ENCODE assay signal across 15 cellular contexts in the genomic region with DNA sequence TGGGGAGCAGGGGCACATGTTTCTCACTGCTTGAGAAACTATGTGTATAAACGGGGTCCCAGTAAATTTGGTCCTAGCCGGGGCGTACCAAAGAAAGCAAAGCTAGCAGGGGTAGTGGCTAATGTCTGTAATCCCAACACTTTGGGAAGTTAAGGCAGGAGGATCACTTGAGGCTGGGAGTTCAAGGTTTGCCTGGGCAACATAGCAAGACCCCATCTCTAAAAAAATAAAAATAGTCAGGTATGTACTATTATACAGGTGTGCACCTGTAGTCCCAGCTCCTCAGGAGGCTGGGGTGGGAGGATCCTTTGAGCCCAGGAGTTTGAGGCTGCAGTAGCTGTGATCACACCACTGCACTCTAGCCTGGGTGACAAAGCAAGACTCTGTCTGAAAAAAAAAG.
DNase-seq lines count a peak whose midpoint lies in the region; TF ChIP-seq lines count a peak whose summit lies in the region.
"Had no signal": no experiment of that assay in that cellular context is flagged by ENCODE, and none has a peak within 500 bp of the region (broad histone marks: within the 10 kb centered on the region; RNA-seq: fewer than 3 reads in every experiment).

No MANE protein-coding gene starts in this region.

- H3K36me3 ChIP-seq in HUES64 (ENCODE audit: insufficient read depth, low read length) = peaks cover 20% of the 10 kb centered on the region
- H3K36me3 ChIP-seq in mammary epithelial cell (ENCODE audit: insufficient read depth, low read length) = no peaks in the 10 kb centered on the region
- H3K36me3 ChIP-seq in mesenchymal stem cell (ENCODE audit: control insufficient read depth in 1 of 2, insufficient read depth in 2 of 2, low read depth in 1 of 2, low read length in 2 of 2) = peaks cover 0 to 13% of the 10 kb centered on the region in 2 experiments
- no peaks in the 10 kb centered on the region for H3K36me3 ChIP-seq in thyroid gland
- 0 out of 2 replicates have a peak, but pooled peaks cover 13% of the 10 kb centered on the region for H3K36me3 ChIP-seq in SJCRH30
- H3K36me3 ChIP-seq: colonic mucosa, neutrophil had no signal

- peak overlapping the region; percentile 71 for H2BK5ac ChIP-seq in mesenchymal stem cell (ENCODE audit: low read depth, low read length, poor library complexity, severe bottlenecking)

- dilution Hi-C loops in mammary epithelial cell (cut with HindIII; ENCODE audit: low sequenced_read_pairs) = no loop called here

- H4K20me1 ChIP-seq in mammary epithelial cell (ENCODE audit: insufficient read depth, low read length) = no peaks in the 10 kb centered on the region

- CTCF ChIA-PET in mammary epithelial cell (lab: Charles Lee; ENCODE audit: low non-redundant PET) = interaction anchor here (0.8 to 1.8 kb wide), 2 partner anchors 142 to 390 kb away, joined by 7 to 8 read pairs; partner anchors contain the start of gene PAWR

- no peaks in the 10 kb centered on the region for H3K27me3 ChIP-seq in HUES64 (ENCODE audit: insufficient read depth, low read length)
- no peaks in the 10 kb centered on the region for H3K27me3 ChIP-seq in mammary epithelial cell (ENCODE audit: insufficient read depth, low read length)
- no peaks in the 10 kb centered on the region for H3K27me3 ChIP-seq in mesenchymal stem cell (ENCODE audit: control insufficient read depth in 1 of 2, insufficient read depth in 1 of 2, low read length in 2 of 2)
- H3K27me3 ChIP-seq in thyroid gland = no peaks in the 10 kb centered on the region
- H3K27me3 ChIP-seq in SJCRH30 = no peaks in the 10 kb centered on the region
- H3K27me3 ChIP-seq: colonic mucosa, esophagus muscularis mucosa, neutrophil had no signal

- H3K9me3 Mint-ChIP-seq in immature natural killer cell = no peaks in the 10 kb centered on the region
- H3K9me3 Mint-ChIP-seq in activated T-helper 1 cell treated with anti-CD3 and anti-CD28 coated beads, Interleukin-12 subunit alpha, Interleukin-12 subunit beta, Interleukin-2, Interleukin-4 antibody, amounts not matched to agents 30 ng/mL and 10 ng/mL and 1 ng/mL, durations not matched to agents 14 hours and 24 hours and 36 hours = no peaks in the 10 kb centered on the region
- H3K9me3 Mint-ChIP-seq: activated naive CD8-positive, alpha-beta T cell treated with anti-CD3 and anti-CD28 coated beads, Interleukin-2, amount 50 U/mL, for 24 hours; T-helper 2 cell treated with Interferon-gamma antibody and Interleukin-4, amounts not matched to agents 5 μg/mL and 100 μg/mL, for 36 hours had no signal

- H3K27ac ChIP-seq in HUES64 (ENCODE audit: low read depth, low read length) (peak overlapping the region; percentile 95), mammary epithelial cell (ENCODE audit: insufficient read depth, low read depth, low read length) (peak overlapping the region; percentile 90), mesenchymal stem cell (ENCODE audit: low read length, poor library complexity, severe bottlenecking) (peak overlapping the region; percentile 100), thyroid gland (peak overlapping the region; percentile 89 to 93 (median 91)), SJCRH30 (no peak overlapping the region; the same call in 1 of the 2 replicates)
- H3K27ac ChIP-seq: C4-2B, colonic mucosa, HL-60, neutrophil had no signal

- no peak overlapping the region for H3K27ac Mint-ChIP-seq in immature natural killer cell
- no peak overlapping the region for H3K27ac Mint-ChIP-seq in activated T-helper 1 cell treated with anti-CD3 and anti-CD28 coated beads, Interleukin-12 subunit alpha, Interleukin-12 subunit beta, Interleukin-2, Interleukin-4 antibody, amounts not matched to agents 30 ng/mL and 10 ng/mL and 1 ng/mL, durations not matched to agents 14 hours and 24 hours and 36 hours
- H3K27ac Mint-ChIP-seq: activated naive CD8-positive, alpha-beta T cell treated with anti-CD3 and anti-CD28 coated beads, Interleukin-2, amount 50 U/mL, for 24 hours; T-helper 2 cell treated with Interferon-gamma antibody and Interleukin-4, amounts not matched to agents 5 μg/mL and 100 μg/mL, for 36 hours had no signal

- DNase-seq in mammary epithelial cell = no peak
- no peak for DNase-seq in mesenchymal stem cell
- no peak for DNase-seq in thyroid gland
- DNase-seq in immature natural killer cell = no peak
- no peak for DNase-seq in SJCRH30
- DNase-seq in occipital lobe (lab: John Stamatoyannopoulos, UW) = no peak
- no peak for DNase-seq in activated T-helper 1 cell treated with anti-CD3 and anti-CD28 coated beads, Interleukin-12 subunit alpha, Interleukin-12 subunit beta, Interleukin-2, Interleukin-4 antibody, amounts not matched to agents 30 ng/mL and 10 ng/mL and 1 ng/mL, durations not matched to agents 14 hours and 24 hours and 36 hours (ENCODE audit: low spot score)

- H3K9me3 ChIP-seq in HUES64 (ENCODE audit: insufficient read depth, low read depth, low read length) (no peaks in the 10 kb centered on the region), mammary epithelial cell (replicated peaks; ENCODE audit: insufficient read depth, low read length) (peaks cover 12% of the 10 kb centered on the region), mesenchymal stem cell (ENCODE audit: control insufficient read depth, low read length) (peaks cover 7% of the 10 kb centered on the region), thyroid gland (no peaks in the 10 kb centered on the region), SJCRH30 (replicated peaks) (no peaks in the 10 kb centered on the region)
- H3K9me3 ChIP-seq: colonic mucosa, esophagus muscularis mucosa, neutrophil had no signal

- H3K9ac ChIP-seq in HUES64 (ENCODE audit: low read depth, low read length) (peak overlapping the region; percentile 87), mammary epithelial cell (ENCODE audit: insufficient read depth, low read length) (peak overlapping the region; percentile 53), mesenchymal stem cell (ENCODE audit: low read length) (peak overlapping the region; percentile 30)

- in situ Hi-C loops in mammary epithelial cell (cut with MboI; ENCODE audit: low sequenced_read_pairs in 2 of 2) = loop anchor here in 1 of 2 donors (25.0 kb wide), 1 partner anchor 136 kb away; no protein-coding TSS in a partner anchor

- no peak overlapping the region for H2AFZ ChIP-seq in mammary epithelial cell (ENCODE audit: low read depth, low read length)
- H2AFZ ChIP-seq in mesenchymal stem cell (ENCODE audit: low read depth, low read length) = no peak overlapping the region

- 92% methylated on average over 3 of the region's 3 CpGs for WGBS in HUES64
- WGBS in mammary epithelial cell (ENCODE audit: low coverage, missing lambda C conversion rate) = 83% methylated on average over 3 of the region's 3 CpGs
- WGBS in mesenchymal stem cell = 71% methylated on average over 3 of the region's 3 CpGs
- WGBS in thyroid gland, 2 donors = 84 to 90% methylated on average over 3 of the region's 3 CpGs

- H3K79me1 ChIP-seq in mesenchymal stem cell (replicated peaks; ENCODE audit: low read length, poor library complexity, severe bottlenecking) = peaks cover 6% of the 10 kb centered on the region

- BruUV-seq in mammary epithelial cell (replicated peaks; lab: Mats Ljungman, UMichigan) = no TSS peak

- peaks cover 50% of the 10 kb centered on the region for H3K4me1 ChIP-seq in HUES64 (ENCODE audit: insufficient read depth, low read length)
- H3K4me1 ChIP-seq in mammary epithelial cell (ENCODE audit: insufficient read depth, low read length) = peaks cover 35% of the 10 kb centered on the region
- peaks cover 4% of the 10 kb centered on the region for H3K4me1 ChIP-seq in mesenchymal stem cell (ENCODE audit: control insufficient read depth, insufficient read depth, low read depth, low read length)
- H3K4me1 ChIP-seq in thyroid gland = peaks cover 37 to 55% of the 10 kb centered on the region in 2 donors
- peaks cover 13% of the 10 kb centered on the region; the same call in 1 of the 2 replicates for H3K4me1 ChIP-seq in SJCRH30
- H3K4me1 ChIP-seq: colonic mucosa had no signal

- H3K18ac ChIP-seq in mesenchymal stem cell (ENCODE audit: low read depth in 1 of 2, low read length in 2 of 2) = peak overlapping the region in 1 of 2 experiments; percentile 57

- TF ChIP-seq POLR2A in thyroid gland (IDR thresholded peaks at IDR 0.05) = no peak

- H3K4me2 ChIP-seq in mammary epithelial cell (ENCODE audit: insufficient read depth, low read depth, low read length) (peak overlapping the region; percentile 76), mesenchymal stem cell (ENCODE audit: low read length, poor library complexity, severe bottlenecking) (no peak overlapping the region)

- H2AK5ac ChIP-seq in mesenchymal stem cell (ENCODE audit: low read length, severe bottlenecking) = peak overlapping the region; percentile 97

- intact Hi-C loops in mammary epithelial cell (cut with micrococcal nuclease) = loop anchor here (5.0 kb wide), 1 partner anchor 339 kb away; no protein-coding TSS in a partner anchor
- intact Hi-C loops in thyroid gland (cut with DNase I) = no loop called here
- intact Hi-C loops in activated T-helper 1 cell treated with anti-CD3 and anti-CD28 coated beads, Interleukin-12 subunit alpha, Interleukin-12 subunit beta, Interleukin-2, Interleukin-4 antibody, amounts not matched to agents 30 ng/mL and 10 ng/mL and 1 ng/mL, durations not matched to agents 14 hours and 24 hours and 36 hours (cut with micrococcal nuclease) = loop anchor here (1.0 to 2.0 kb wide), 3 partner anchors 190 to 721 kb away; no protein-coding TSS in a partner anchor

- H3K27me3 Mint-ChIP-seq in immature natural killer cell (ENCODE audit: low read depth in 3 of 3) = peaks cover 0 to 2% (median 0%) of the 10 kb centered on the region in 3 donors
- H3K27me3 Mint-ChIP-seq in activated T-helper 1 cell treated with anti-CD3 and anti-CD28 coated beads, Interleukin-12 subunit alpha, Interleukin-12 subunit beta, Interleukin-2, Interleukin-4 antibody, amounts not matched to agents 30 ng/mL and 10 ng/mL and 1 ng/mL, durations not matched to agents 14 hours and 24 hours and 36 hours (ENCODE audit: insufficient read depth) = no peaks in the 10 kb centered on the region

- H3K4ac ChIP-seq in mesenchymal stem cell (ENCODE audit: low read depth in 1 of 2, low read length in 2 of 2) = peak overlapping the region; percentile 15 to 85

- no peak overlapping the region for H2BK12ac ChIP-seq in mesenchymal stem cell (ENCODE audit: low read length in 2 of 2)

- H3K4me1 Mint-ChIP-seq in immature natural killer cell = no peaks in the 10 kb centered on the region
- no peaks in the 10 kb centered on the region for H3K4me1 Mint-ChIP-seq in activated T-helper 1 cell treated with anti-CD3 and anti-CD28 coated beads, Interleukin-12 subunit alpha, Interleukin-12 subunit beta, Interleukin-2, Interleukin-4 antibody, amounts not matched to agents 30 ng/mL and 10 ng/mL and 1 ng/mL, durations not matched to agents 14 hours and 24 hours and 36 hours (ENCODE audit: low read depth)
- H3K4me1 Mint-ChIP-seq: activated naive CD8-positive, alpha-beta T cell treated with anti-CD3 and anti-CD28 coated beads, Interleukin-2, amount 50 U/mL, for 24 hours had no signal

- H4K8ac ChIP-seq in mesenchymal stem cell (ENCODE audit: low read length) = no peak overlapping the region

- H2BK15ac ChIP-seq in mesenchymal stem cell (ENCODE audit: low read depth, poor library complexity, severe bottlenecking) = no peak overlapping the region

- H4K91ac ChIP-seq in mesenchymal stem cell (ENCODE audit: low read length) = no peak overlapping the region

- peak overlapping the region; percentile 29 for H2BK120ac ChIP-seq in mesenchymal stem cell (ENCODE audit: low read depth, low read length)

- H3K23ac ChIP-seq in mesenchymal stem cell (ENCODE audit: low read length in 2 of 2) = no peak overlapping the region

- H3K14ac ChIP-seq in mesenchymal stem cell (ENCODE audit: low read length in 2 of 2) = no peak overlapping the region

- H3K4me3 Mint-ChIP-seq in immature natural killer cell = no peak overlapping the region
- H3K4me3 Mint-ChIP-seq in activated T-helper 1 cell treated with anti-CD3 and anti-CD28 coated beads, Interleukin-12 subunit alpha, Interleukin-12 subunit beta, Interleukin-2, Interleukin-4 antibody, amounts not matched to agents 30 ng/mL and 10 ng/mL and 1 ng/mL, durations not matched to agents 14 hours and 24 hours and 36 hours = no peak overlapping the region
- H3K4me3 Mint-ChIP-seq: activated naive CD8-positive, alpha-beta T cell treated with anti-CD3 and anti-CD28 coated beads, Interleukin-2, amount 50 U/mL, for 24 hours; T-helper 2 cell treated with Interferon-gamma antibody and Interleukin-4, amounts not matched to agents 5 μg/mL and 100 μg/mL, for 36 hours had no signal

- H3K4me3 ChIP-seq in HUES64 (ENCODE audit: low read length) (no peak overlapping the region), mammary epithelial cell (replicated peaks in 1 of 3; ENCODE audit: insufficient read depth in 1 of 3, low read depth in 2 of 3, low read length in 3 of 3) (peak overlapping the region in 1 of 3 experiments; percentile 9), mesenchymal stem cell (ENCODE audit: insufficient read depth in 1 of 2, low read depth in 1 of 2, low read length in 2 of 2) (no peak overlapping the region), thyroid gland (replicated peaks in 1 of 3) (no peak overlapping the region), SJCRH30 (no peak overlapping the region)
- H3K4me3 ChIP-seq: colonic mucosa, esophagus muscularis mucosa had no signal

- no peak for TF ChIP-seq CTCF in mammary epithelial cell (conservative IDR thresholded peaks at IDR 0.05 in 1 of 2, IDR thresholded peaks at IDR 0.05 in 1 of 2; ENCODE audit: extremely low read depth in 1 of 2, insufficient read depth in 1 of 2, low read depth in 1 of 2, low read length in 2 of 2)
- no peak for TF ChIP-seq CTCF in thyroid gland (IDR thresholded peaks at IDR 0.05)

- H3K79me2 ChIP-seq in mammary epithelial cell (ENCODE audit: insufficient read depth, low read length) = no peaks in the 10 kb centered on the region

- H3K36me3 Mint-ChIP-seq in immature natural killer cell = peaks cover 0 to 3% (median 0%) of the 10 kb centered on the region in 3 donors
- H3K36me3 Mint-ChIP-seq in activated T-helper 1 cell treated with anti-CD3 and anti-CD28 coated beads, Interleukin-12 subunit alpha, Interleukin-12 subunit beta, Interleukin-2, Interleukin-4 antibody, amounts not matched to agents 30 ng/mL and 10 ng/mL and 1 ng/mL, durations not matched to agents 14 hours and 24 hours and 36 hours (ENCODE audit: low read depth) = no peaks in the 10 kb centered on the region

Comparison
In these comparisons a context has a peak if more than half of its experiments do, and no peak if none do; other contexts are left out.
1. H3K9ac ChIP-seq: peak in every context shown above with its lines; median percentile 87 in HUES64; 53 in mammary epithelial cell; 30 in mesenchymal stem cell.